ENCODE assay signal across 8 cellular contexts in the genomic region with DNA sequence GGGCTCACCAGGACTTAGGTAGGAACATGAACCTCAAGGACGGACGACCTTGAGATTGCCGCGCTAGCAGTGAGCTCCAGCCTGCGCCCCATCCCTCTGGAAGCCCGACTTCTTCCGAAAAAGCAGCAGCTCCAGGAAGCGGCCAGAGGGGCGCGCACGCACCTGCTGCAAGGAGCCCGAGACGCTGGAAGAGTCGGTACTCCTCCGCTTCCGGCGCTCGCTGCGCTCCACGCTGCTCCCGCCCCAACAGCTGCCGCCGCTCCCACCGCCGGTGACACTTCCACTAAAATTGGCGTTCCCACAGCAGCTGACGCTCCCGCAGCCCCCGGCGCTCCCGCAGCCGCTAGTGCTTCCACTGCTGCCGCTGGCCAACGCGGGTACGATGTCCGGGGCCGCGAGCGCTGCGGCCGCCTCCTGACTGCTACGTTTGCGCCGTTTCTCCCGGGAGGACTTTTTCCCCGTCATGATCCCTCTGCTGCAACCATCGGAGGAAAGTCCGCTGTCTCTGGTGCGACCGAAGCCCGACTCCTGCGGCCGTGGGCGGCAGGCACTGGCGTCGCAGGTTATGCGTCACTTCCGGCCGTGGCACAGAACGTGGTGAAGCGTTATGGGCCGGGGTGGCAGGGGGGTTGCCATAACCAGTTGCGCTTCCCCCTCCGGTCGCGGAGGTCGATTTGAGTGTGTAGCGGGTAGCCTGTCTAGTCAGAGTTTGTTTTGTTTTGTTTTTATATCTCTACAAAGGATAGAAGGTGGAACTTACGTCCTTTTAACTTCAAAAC. TPM values are rescaled to one million over a fixed set of nuclear protein-coding genes. Genes with fewer than 3 reads are reported as not detected.
DNase-seq lines count a peak whose midpoint lies in the region; ATAC-seq and TF ChIP-seq lines count a peak whose summit lies in the region.

A gene with protein sequence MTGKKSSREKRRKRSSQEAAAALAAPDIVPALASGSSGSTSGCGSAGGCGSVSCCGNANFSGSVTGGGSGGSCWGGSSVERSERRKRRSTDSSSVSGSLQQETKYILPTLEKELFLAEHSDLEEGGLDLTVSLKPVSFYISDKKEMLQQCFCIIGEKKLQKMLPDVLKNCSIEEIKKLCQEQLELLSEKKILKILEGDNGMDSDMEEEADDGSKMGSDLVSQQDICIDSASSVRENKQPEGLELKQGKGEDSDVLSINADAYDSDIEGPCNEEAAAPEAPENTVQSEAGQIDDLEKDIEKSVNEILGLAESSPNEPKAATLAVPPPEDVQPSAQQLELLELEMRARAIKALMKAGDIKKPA (minus strand): TSS at position 552 of the 779 bp plus-strand sequence. CDS start 87 bp downstream, at position 465.

- no TSS peak for BruUV-seq in PC-9 (replicated peaks; lab: Mats Ljungman, UMichigan)

- H3K9me3 Mint-ChIP-seq in IgD-negative memory B cell = peaks cover 0 to 2% (median 0%) of the 10 kb centered on the region in 3 donors
- H3K9me3 Mint-ChIP-seq in activated T-cell treated with anti-CD3 and anti-CD28 coated beads, Interleukin-2, amount 50 U/mL, for 4 hours = no peaks in the 10 kb centered on the region

- no peaks in the 10 kb centered on the region for H4K20me1 ChIP-seq in PC-9 (ENCODE audit: insufficient read depth)

- H3K4me1 ChIP-seq in PC-9 (replicated peaks; ENCODE audit: insufficient read depth) = no peaks in the 10 kb centered on the region
- H3K4me1 ChIP-seq in muscle layer of duodenum (ENCODE audit: control insufficient read depth in 1 of 2, insufficient read depth in 2 of 2, low read length in 2 of 2) = peaks cover 0 to 10% of the 10 kb centered on the region in 2 donors

- ATAC-seq in GM21529 (IDR thresholded peaks at IDR 0.05; ENCODE audit: unreplicated experiment) = peak; percentile 91
- ATAC-seq in activated T-cell treated with anti-CD3 and anti-CD28 coated beads, Interleukin-2, amount 50 U/mL, for 4 hours = peak; percentile 92 to 95
- ATAC-seq in esophagus mucosa = peak; percentile 99

- H3K4me3 ChIP-seq in PC-9 (peak within 1 kb of the TSS; percentile 98), muscle layer of duodenum (ENCODE audit: low read depth in 1 of 2, low read length in 2 of 2) (peak within 1 kb of the TSS; percentile 93 to 99)

- H3K4me3 Mint-ChIP-seq in IgD-negative memory B cell = peak within 1 kb of the TSS; percentile 89 to 100 (median 100)
- peak within 1 kb of the TSS; percentile 90 for H3K4me3 Mint-ChIP-seq in activated T-cell treated with anti-CD3 and anti-CD28 coated beads, Interleukin-2, amount 50 U/mL, for 4 hours

- intact Hi-C loops in PC-9 (cut with micrococcal nuclease; ENCODE audit: unreplicated experiment) = loop anchor here (1.0 kb wide), 1 partner anchor 55 kb away; a partner anchor contains a TSS

- H3K79me2 ChIP-seq in PC-9 (ENCODE audit: low read depth) = peaks cover 43% of the 10 kb centered on the region

- peak within 1 kb of the TSS; percentile 80 for H3K4me2 ChIP-seq in PC-9

- H3K27ac Mint-ChIP-seq in IgD-negative memory B cell = peak within 1 kb of the TSS; percentile 81 to 100 (median 100)

- CTCF ChIA-PET in PC-9 (lab: Charles Lee) = no interaction called here

- H3K9me2 ChIP-seq in PC-9 (ENCODE audit: insufficient read depth) = no peaks in the 10 kb centered on the region

- no peaks in the 10 kb centered on the region for H3K36me3 ChIP-seq in PC-9 (ENCODE audit: low read depth)
- no peaks in the 10 kb centered on the region for H3K36me3 ChIP-seq in muscle layer of duodenum (ENCODE audit: control insufficient read depth in 1 of 2, insufficient read depth in 2 of 2, low read length in 2 of 2)

- H3K9me3 ChIP-seq in PC-9 (ENCODE audit: insufficient read depth, low read depth) = no peaks in the 10 kb centered on the region
- H3K9me3 ChIP-seq in muscle layer of duodenum (ENCODE audit: control insufficient read depth in 1 of 2, low read length in 2 of 2) = no peaks in the 10 kb centered on the region

- H3K27me3 ChIP-seq in PC-9 (ENCODE audit: insufficient read depth, low read depth) (no peaks in the 10 kb centered on the region), muscle layer of duodenum (ENCODE audit: low read depth, low read length) (no peaks in the 10 kb centered on the region)

- H3K36me3 Mint-ChIP-seq in IgD-negative memory B cell = no peaks in the 10 kb centered on the region
- peaks cover 5% of the 10 kb centered on the region for H3K36me3 Mint-ChIP-seq in activated T-cell treated with anti-CD3 and anti-CD28 coated beads, Interleukin-2, amount 50 U/mL, for 4 hours (ENCODE audit: insufficient read depth)

- H3F3A ChIP-seq in PC-9 (ENCODE audit: insufficient read depth, low read depth) = peaks cover 10% of the 10 kb centered on the region

- H3K27me3 Mint-ChIP-seq in IgD-negative memory B cell = no peaks in the 10 kb centered on the region
- H3K27me3 Mint-ChIP-seq in activated T-cell treated with anti-CD3 and anti-CD28 coated beads, Interleukin-2, amount 50 U/mL, for 4 hours (ENCODE audit: low read depth) = no peaks in the 10 kb centered on the region

- peak within 1 kb of the TSS; percentile 99 for H2AFZ ChIP-seq in PC-9

- H3K27ac ChIP-seq in PC-9 = peak within 1 kb of the TSS; percentile 96
- H3K27ac ChIP-seq in muscle layer of duodenum (ENCODE audit: low read length) = peak within 1 kb of the TSS; percentile 96

- peak; percentile 44; the same call in 1 of the 2 replicates for TF ChIP-seq CTCF in PC-9 (conservative IDR thresholded peaks at IDR 0.05)

- POLR2A ChIA-PET in PC-9 (lab: Charles Lee; ENCODE audit: unreplicated experiment) = interaction anchor here (0.6 to 0.9 kb wide), 3 partner anchors 52 to 63 kb away, joined by 3 to 6 read pairs (median 5); no protein-coding TSS in a partner anchor

- DNase-seq in DMS153 treated with DMSO at 0.1 percent for 48 hours (lab: John Stamatoyannopoulos, UW; ENCODE audit: unreplicated experiment) (peak; percentile 80), PC-9 (peak; percentile 73 to 78)
- peak; percentile 93 for DNase-seq in activated T-cell treated with anti-CD3 and anti-CD28 coated beads, Interleukin-2, amount 50 U/mL, for 4 hours
- peak; percentile 91 to 92 for DNase-seq in stimulated activated CD8-positive, alpha-beta memory T cell treated with anti-CD3 and anti-CD28 coated beads, Interleukin-7, amount 100 ng/mL, for 4 hours (ENCODE audit: low read depth in 2 of 2)

- H3K4me1 Mint-ChIP-seq in IgD-negative memory B cell = peaks cover 26 to 34% (median 28%) of the 10 kb centered on the region in 3 donors
- peaks cover 37% of the 10 kb centered on the region for H3K4me1 Mint-ChIP-seq in activated T-cell treated with anti-CD3 and anti-CD28 coated beads, Interleukin-2, amount 50 U/mL, for 4 hours (ENCODE audit: low read depth)

RNA-seq across cellular contexts. Expression of the gene that starts here (rescaled TPM):
- 19.8 TPM for polyA plus RNA-seq in IgD-negative memory B cell
- 12.1 and 14.0 TPM in 2 replicates for total RNA-seq in PC-9 (2021)
- 10 to 100 TPM; 23.4 to 27.0 (median 24.9) TPM for total RNA-seq in activated T-cell treated with anti-CD3 and anti-CD28 coated beads, Interleukin-2, amount 50 U/mL, for 4 hours
- total RNA-seq in esophagus mucosa = 12.1 TPM

Comparison
In these comparisons a context has a peak if more than half of its experiments do, and no peak if none do; other contexts are left out.
1. Peak in every context shown above with its lines: DNase-seq, ATAC-seq, H3K4me3 ChIP-seq and H3K27ac ChIP-seq.